ENCODE assay signal across 1 cellular context in genomic region chr18:52953435-52953834, GRCh38.
TF ChIP-seq lines count a peak whose summit lies in the region.

No MANE protein-coding gene starts in this region.

TF ChIP-seq in GM23338, 12 proteins besides CTCF, POLR2A, EP300 and RAD21 (continued from another document):
- TF ChIP-seq REST (IDR thresholded peaks at IDR 0.05; ENCODE audit: unreplicated experiment) (no peak), JUNB (IDR thresholded peaks at IDR 0.05; ENCODE audit: unreplicated experiment) (no peak), ZNF331 (CRISPR knock-in tag; IDR thresholded peaks at IDR 0.05; ENCODE audit: low read depth) (no peak), ETS1 (IDR thresholded peaks at IDR 0.05) (no peak)
